22 cellular contexts compared by ENCODE assay signal in genomic region chr6:154596701-154597100, GRCh38.
"Had no signal": no experiment of that assay in that cellular context is flagged by ENCODE, and none has a peak within 500 bp of the region (broad histone marks: within the 10 kb centered on the region; RNA-seq: fewer than 3 reads in every experiment).

No MANE protein-coding gene starts in this region.

- ATAC-seq: activated CD8-positive, alpha-beta memory T cell treated with anti-CD3 and anti-CD28 coated beads, Interleukin-2, amount 10 ng/mL, durations not matched to agents 7 days and 5 days; activated CD8-positive, alpha-beta T cell treated with anti-CD3 and anti-CD28 coated beads, Interleukin-2, amount 10 ng/mL, durations not matched to agents 7 days and 5 days; activated T-cell treated with anti-CD3 and anti-CD28 coated beads, Interleukin-2, amount 50 U/mL, for 72 hours; gastroesophageal sphincter; left lung; mucosa of descending colon; T-helper 17 cell had no signal

- H3K4me3 Mint-ChIP-seq: activated B cell treated with CpG ODN at 0.5 μM for 24 hours; activated CD8-positive, alpha-beta memory T cell treated with anti-CD3 and anti-CD28 coated beads, Interleukin-2, amount 10 ng/mL, durations not matched to agents 7 days and 5 days; activated CD8-positive, alpha-beta T cell treated with anti-CD3 and anti-CD28 coated beads, Interleukin-2, amount 10 ng/mL, durations not matched to agents 7 days and 5 days; activated naive CD8-positive, alpha-beta T cell treated with anti-CD3 and anti-CD28 coated beads, Interleukin-2, amount 10 ng/mL, durations not matched to agents 7 days and 5 days; activated T-cell treated with anti-CD3 and anti-CD28 coated beads, Interleukin-2, amount 50 U/mL, for 72 hours; nephron; T-helper 17 cell had no signal

- H3K27me3 Mint-ChIP-seq: activated CD8-positive, alpha-beta memory T cell treated with anti-CD3 and anti-CD28 coated beads, Interleukin-2, amount 10 ng/mL, durations not matched to agents 7 days and 5 days; progenitor cell of endocrine pancreas; T-helper 17 cell had no signal

- H3K9me3 ChIP-seq: gastroesophageal sphincter, left lung, mucosa of descending colon, ovary, suprapubic skin, tibial nerve had no signal

- H3K27me3 ChIP-seq: brain microvascular endothelial cell, gastroesophageal sphincter, left lung, ovary, suprapubic skin, tibial nerve had no signal

- H3K4me1 Mint-ChIP-seq: activated B cell treated with CpG ODN at 0.5 μM for 24 hours; activated CD8-positive, alpha-beta memory T cell treated with anti-CD3 and anti-CD28 coated beads, Interleukin-2, amount 10 ng/mL, durations not matched to agents 7 days and 5 days; activated naive CD8-positive, alpha-beta T cell treated with anti-CD3 and anti-CD28 coated beads, Interleukin-2, amount 10 ng/mL, durations not matched to agents 7 days and 5 days; T-helper 17 cell had no signal

- H3K4me1 ChIP-seq: left lung, suprapubic skin had no signal

- DNase-seq: activated B cell treated with CpG ODN at 0.5 μM for 24 hours; activated CD8-positive, alpha-beta memory T cell treated with anti-CD3 and anti-CD28 coated beads, Interleukin-2, amount 10 ng/mL, durations not matched to agents 7 days and 5 days; activated CD8-positive, alpha-beta T cell treated with anti-CD3 and anti-CD28 coated beads, Interleukin-2, amount 10 ng/mL, durations not matched to agents 7 days and 5 days; activated effector memory CD4-positive, alpha-beta T cell treated with Interleukin-2 at 50 U/mL for 16 hours; activated naive CD4-positive, alpha-beta T cell treated with Interleukin-2 at 50 U/mL for 16 hours; activated naive CD8-positive, alpha-beta T cell treated with anti-CD3 and anti-CD28 coated beads, Interleukin-2, amount 10 ng/mL, durations not matched to agents 7 days and 5 days; activated T-cell treated with anti-CD3 and anti-CD28 coated beads for 4 hours; activated T-cell treated with anti-CD3 and anti-CD28 coated beads, Interleukin-2, amount 50 U/mL, for 72 hours; brain microvascular endothelial cell; caudate nucleus; kidney glomerular epithelial cell; left lung; mucosa of descending colon; ovary; retina; stimulated activated naive CD4-positive, alpha-beta T cell; T-helper 17 cell had no signal

- H3K9me3 Mint-ChIP-seq: activated B cell treated with CpG ODN at 0.5 μM for 24 hours; activated naive CD8-positive, alpha-beta T cell treated with anti-CD3 and anti-CD28 coated beads, Interleukin-2, amount 10 ng/mL, durations not matched to agents 7 days and 5 days; activated T-cell treated with anti-CD3 and anti-CD28 coated beads, Interleukin-2, amount 50 U/mL, for 72 hours; nephron had no signal

- H3K4me3 ChIP-seq: gastroesophageal sphincter, left lung, mucosa of descending colon, ovary, suprapubic skin, tibial nerve had no signal

- H3K27ac Mint-ChIP-seq: activated B cell treated with CpG ODN at 0.5 μM for 24 hours; activated CD8-positive, alpha-beta memory T cell treated with anti-CD3 and anti-CD28 coated beads, Interleukin-2, amount 10 ng/mL, durations not matched to agents 7 days and 5 days; activated CD8-positive, alpha-beta T cell treated with anti-CD3 and anti-CD28 coated beads, Interleukin-2, amount 10 ng/mL, durations not matched to agents 7 days and 5 days; activated naive CD8-positive, alpha-beta T cell treated with anti-CD3 and anti-CD28 coated beads, Interleukin-2, amount 10 ng/mL, durations not matched to agents 7 days and 5 days; activated T-cell treated with anti-CD3 and anti-CD28 coated beads, Interleukin-2, amount 50 U/mL, for 72 hours; progenitor cell of endocrine pancreas; T-helper 17 cell had no signal

- H3K36me3 Mint-ChIP-seq: activated CD8-positive, alpha-beta memory T cell treated with anti-CD3 and anti-CD28 coated beads, Interleukin-2, amount 10 ng/mL, durations not matched to agents 7 days and 5 days; activated naive CD8-positive, alpha-beta T cell treated with anti-CD3 and anti-CD28 coated beads, Interleukin-2, amount 10 ng/mL, durations not matched to agents 7 days and 5 days had no signal

- H3K27ac ChIP-seq: brain microvascular endothelial cell, left lung, ovary, suprapubic skin, tibial nerve had no signal

- H3K36me3 ChIP-seq: brain microvascular endothelial cell, gastroesophageal sphincter, left lung, ovary, suprapubic skin, tibial nerve had no signal
